ENCODE assay signal across 15 cellular contexts in genomic region chr11:45289369-45289768, GRCh38. TPM values are rescaled to one million over a fixed set of nuclear protein-coding genes. Genes with fewer than 3 reads are reported as not detected.
DNase-seq lines count a peak whose midpoint lies in the region; ATAC-seq and TF ChIP-seq lines count a peak whose summit lies in the region.
"Had no signal": no experiment of that assay in that cellular context is flagged by ENCODE, and none has a peak within 500 bp of the region (broad histone marks: within the 10 kb centered on the region; RNA-seq: fewer than 3 reads in every experiment).

No MANE protein-coding gene starts in this region.

- BruUV-seq in IMR-90 (replicated peaks; lab: Mats Ljungman, UMichigan) (no TSS peak), mammary epithelial cell (replicated peaks; lab: Mats Ljungman, UMichigan) (no TSS peak)

- intact Hi-C loops in IMR-90 (cut with micrococcal nuclease) (no loop called here), mammary epithelial cell (cut with micrococcal nuclease) (no loop called here)

- H3K23ac ChIP-seq in IMR-90 (ENCODE audit: low read depth, low read length) = no peak overlapping the region

- no peaks in the 10 kb centered on the region for H3K36me3 ChIP-seq in IMR-90 (ENCODE audit: control insufficient read depth, insufficient read depth, low read length)
- no peaks in the 10 kb centered on the region for H3K36me3 ChIP-seq in mammary epithelial cell (ENCODE audit: insufficient read depth, low read length)

- no peak overlapping the region for H2BK15ac ChIP-seq in IMR-90 (ENCODE audit: low read depth, low read length)

- H2BK20ac ChIP-seq in IMR-90 (ENCODE audit: low read depth, low read length) = no peak overlapping the region

- H3K4me3 ChIP-seq in IMR-90 (ENCODE audit: insufficient read depth, low read depth, low read length) (no peak overlapping the region), mammary epithelial cell (replicated peaks in 1 of 3; ENCODE audit: insufficient read depth in 1 of 3, low read depth in 2 of 3, low read length in 3 of 3) (no peak overlapping the region)
- H3K4me3 ChIP-seq: coronary artery had no signal

- H3K79me1 ChIP-seq in IMR-90 (ENCODE audit: low read depth in 1 of 2, low read length in 2 of 2) = no peaks in the 10 kb centered on the region

- H4K20me1 ChIP-seq in IMR-90 (ENCODE audit: insufficient read depth, low read length) = no peaks in the 10 kb centered on the region
- H4K20me1 ChIP-seq in mammary epithelial cell (ENCODE audit: insufficient read depth, low read length) = no peaks in the 10 kb centered on the region

- H3K79me2 ChIP-seq in mammary epithelial cell (ENCODE audit: insufficient read depth, low read length) = no peaks in the 10 kb centered on the region

- H2AFZ ChIP-seq in IMR-90 (replicated peaks; ENCODE audit: low read length, poor library complexity) (no peak overlapping the region), mammary epithelial cell (ENCODE audit: low read depth, low read length) (no peak overlapping the region)

- H3K9me3 ChIP-seq in IMR-90 (ENCODE audit: control insufficient read depth, insufficient read depth, low read length) (peaks cover 9% of the 10 kb centered on the region; the same call in 1 of the 2 replicates), mammary epithelial cell (replicated peaks; ENCODE audit: insufficient read depth, low read length) (no peaks in the 10 kb centered on the region)

- TF ChIP-seq CTCF in IMR-90 (conservative IDR thresholded peaks at IDR 0.05; ENCODE audit: low read depth, low read length) = no peak
- TF ChIP-seq CTCF in mammary epithelial cell (conservative IDR thresholded peaks at IDR 0.05 in 1 of 2, IDR thresholded peaks at IDR 0.05 in 1 of 2; ENCODE audit: extremely low read depth in 1 of 2, insufficient read depth in 1 of 2, low read depth in 1 of 2, low read length in 2 of 2) = no peak

- H2AK5ac ChIP-seq in IMR-90 (ENCODE audit: low read depth, low read length) = no peak overlapping the region

- H2BK5ac ChIP-seq in IMR-90 (ENCODE audit: low read depth, low read length, poor library complexity, severe bottlenecking) = no peak overlapping the region

- H3K18ac ChIP-seq in IMR-90 (ENCODE audit: low read depth, low read length) = no peak overlapping the region

- no peak for TF ChIP-seq POLR2A in IMR-90 (IDR thresholded peaks at IDR 0.05; ENCODE audit: low read depth, low read length)

- CTCF ChIA-PET in IMR-90 (lab: Yijun Ruan, JAX) = interaction anchor here (1.9 kb wide), 1 partner anchor 178 kb away, joined by 4 read pairs; no protein-coding TSS in a partner anchor
- CTCF ChIA-PET in mammary epithelial cell (lab: Charles Lee; ENCODE audit: low non-redundant PET) = no interaction called here

- TF ChIP-seq RAD21 in IMR-90 (IDR thresholded peaks at IDR 0.05; ENCODE audit: low read length) = no peak

- no peak overlapping the region for H3K4ac ChIP-seq in IMR-90 (ENCODE audit: low read depth, low read length)

- peaks cover 45% of the 10 kb centered on the region for H3K27me3 ChIP-seq in IMR-90 (ENCODE audit: control insufficient read depth, insufficient read depth, low read length)
- peaks cover 9% of the 10 kb centered on the region for H3K27me3 ChIP-seq in mammary epithelial cell (ENCODE audit: insufficient read depth, low read length)

- ATAC-seq in IMR-90 (ENCODE audit: low read depth) = no peak
- no peak for ATAC-seq in HG02588 (IDR thresholded peaks at IDR 0.05; ENCODE audit: unreplicated experiment)

- DNase-seq in COLO829 (ENCODE audit: low spot score) = peak; percentile 65
- peak; percentile 65 for DNase-seq in IMR-90
- peak; percentile 72 for DNase-seq in mammary epithelial cell
- DNase-seq in kidney tubule cell (ENCODE audit: low spot score) = peak; percentile 84
- DNase-seq in cerebellar nuclear complex (lab: John Stamatoyannopoulos, UW) = no peak
- no peak for DNase-seq in C1 segment of cervical spinal cord (lab: John Stamatoyannopoulos, UW)
- no peak for DNase-seq in GM19240 (ENCODE audit: insufficient read length, low spot score)
- DNase-seq: activated gamma-delta T cell treated with Interleukin-2 at 50 U/mL for 16 hours; kidney; Right ventricle myocardium superior; stimulated activated naive CD4-positive, alpha-beta T cell had no signal

- H3K56ac ChIP-seq in IMR-90 (ENCODE audit: extremely low read depth, insufficient read depth, low read length) = no peak overlapping the region

- POLR2A ChIA-PET in IMR-90 (lab: Charles Lee; ENCODE audit: unreplicated experiment) = no interaction called here

- H2BK120ac ChIP-seq in IMR-90 (ENCODE audit: low read depth, low read length) = no peak overlapping the region

- WGBS in IMR-90 (ENCODE audit: extremely low coverage in 2 of 2, insufficient read length in 1 of 2), 2 experiments = no CpG with 5 or more reads among the region's 1 CpG
- 21% methylated on average over 1 of the region's 1 CpG for WGBS in mammary epithelial cell (ENCODE audit: low coverage, missing lambda C conversion rate)

- dilution Hi-C loops in IMR-90 (cut with HindIII; ENCODE audit: low sequenced_read_pairs, unreplicated experiment) (no loop called here), mammary epithelial cell (cut with HindIII; ENCODE audit: low sequenced_read_pairs) (no loop called here)

- no peaks in the 10 kb centered on the region for H3K9me1 ChIP-seq in IMR-90 (ENCODE audit: insufficient read depth, low read length)

- in situ Hi-C loops in IMR-90 (cut with MboI; ENCODE audit: low sequenced_read_pairs) = loop anchor here (25.0 kb wide), 1 partner anchor 602 kb away; no protein-coding TSS in a partner anchor
- in situ Hi-C loops in mammary epithelial cell (cut with MboI; ENCODE audit: low sequenced_read_pairs in 2 of 2) = loop anchor here in 1 of 2 donors (25.0 kb wide), 1 partner anchor 352 kb away; no protein-coding TSS in a partner anchor

- no peak overlapping the region for H3K9ac ChIP-seq in IMR-90 (ENCODE audit: low read depth, low read length)
- H3K9ac ChIP-seq in mammary epithelial cell (ENCODE audit: insufficient read depth, low read length) = no peak overlapping the region

- no peak overlapping the region for H3K27ac ChIP-seq in IMR-90 (ENCODE audit: insufficient read depth, low read length)
- H3K27ac ChIP-seq in mammary epithelial cell (ENCODE audit: insufficient read depth, low read depth, low read length) = no peak overlapping the region
- H3K27ac ChIP-seq: C4-2B, coronary artery had no signal

- H4K91ac ChIP-seq in IMR-90 (ENCODE audit: insufficient read depth, low read depth, low read length) = no peak overlapping the region

- H3K4me1 ChIP-seq in IMR-90 (ENCODE audit: control insufficient read depth, insufficient read depth, low read length) (no peaks in the 10 kb centered on the region), mammary epithelial cell (ENCODE audit: insufficient read depth, low read length) (peaks cover 4% of the 10 kb centered on the region)

- H4K8ac ChIP-seq in IMR-90 (ENCODE audit: low read depth in 2 of 2, low read length in 2 of 2) = no peak overlapping the region

- H3K4me2 ChIP-seq in IMR-90 (ENCODE audit: low read depth, low read length) (no peak overlapping the region), mammary epithelial cell (ENCODE audit: insufficient read depth, low read depth, low read length) (no peak overlapping the region)

- no peak overlapping the region for H3K14ac ChIP-seq in IMR-90 (replicated peaks; ENCODE audit: low read depth, low read length)

- no peak overlapping the region for H4K5ac ChIP-seq in IMR-90 (ENCODE audit: low read depth, low read length)

- H2AK9ac ChIP-seq in IMR-90 (replicated peaks; ENCODE audit: low read depth, low read length, poor library complexity) = no peak overlapping the region

TF ChIP-seq in IMR-90, 13 proteins besides CTCF, POLR2A, EP300 and RAD21:
- TF ChIP-seq FOS (IDR thresholded peaks at IDR 0.05; ENCODE audit: low read depth, low read length) = peak; percentile 50; the same call in 1 of the 2 replicates
- TF ChIP-seq CHD1 (IDR thresholded peaks at IDR 0.05; ENCODE audit: low read depth, low read length) = no peak
TF ChIP-seq in IMR-90: peak in this region for 1.

RNA-seq across cellular contexts. Expression of gene SYT13, which starts 3.2 kb away (rescaled TPM):
- total RNA-seq in IMR-90 (2012; rRNA removed) (not detected in 2 replicates), mammary epithelial cell (under 1 TPM in 1 of 2 donors, not detected in 1; 0.33 TPM)
- polyA plus RNA-seq in IMR-90 (2012; rRNA removed) (not detected in 2 replicates), mammary epithelial cell (not detected)
- not detected in 2 replicates for polyA plus RNA-seq in IMR-90 (2012; cell fraction: cytosol; rRNA removed)
- polyA plus RNA-seq in IMR-90 (2012; cell fraction: nucleus; rRNA removed; ENCODE audit: low replicate concordance) = not detected in 2 replicates
- polyA minus RNA-seq in mammary epithelial cell = not detected
- total RNA-seq: activated CD8-positive, alpha-beta memory T cell treated with anti-CD3 and anti-CD28 coated beads for 36 hours had no signal

Comparison
In these comparisons a context has a peak if more than half of its experiments do, and no peak if none do; other contexts are left out.
1. DNase-seq: peak in COLO829 (single experiment), IMR-90 (single experiment), mammary epithelial cell (single experiment) and kidney tubule cell (single experiment); none in cerebellar nuclear complex (0 of 2), C1 segment of cervical spinal cord (0 of 14) and GM19240 (single experiment).